Comparison of ENCODE assay signal across 25 cellular contexts in the genomic region with DNA sequence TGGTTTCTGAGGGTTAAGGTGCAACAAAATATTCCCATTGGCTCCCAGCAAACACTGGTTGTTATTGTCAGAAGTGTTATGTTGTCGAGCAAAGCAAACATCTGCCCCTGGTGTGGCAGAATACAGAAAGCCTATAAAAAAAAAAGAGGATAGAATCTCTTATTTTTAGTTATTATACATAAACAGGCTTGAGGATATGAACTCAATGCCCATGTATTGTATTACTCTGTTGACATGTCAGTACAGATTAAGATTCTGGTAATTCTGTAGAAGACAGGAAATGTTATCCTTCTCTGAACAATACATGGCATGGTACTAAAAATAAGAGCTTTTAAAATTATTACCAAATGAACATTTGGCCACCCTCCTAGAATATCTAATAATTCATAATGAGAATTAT.
"Had no signal": no experiment of that assay in that cellular context is flagged by ENCODE, and none has a peak within 500 bp of the region (broad histone marks: within the 10 kb centered on the region; RNA-seq: fewer than 3 reads in every experiment).

No MANE protein-coding gene starts in this region.

- H3K9me3 ChIP-seq: left lung, lower lobe of right lung, psoas muscle, right atrium auricular region, right lobe of liver, testis, thyroid gland, transverse colon, upper lobe of right lung had no signal

- DNase-seq: head of caudate nucleus; hypothalamus; immature natural killer cell; kidney; left colon; left lung; lower lobe of right lung; naive B cell; natural killer cell; nephron progenitor cell; occipital lobe; psoas muscle; right lobe of liver; stimulated activated CD4-positive, alpha-beta T cell treated with anti-CD3 and anti-CD28 coated beads, Interleukin-4, amount 100 ng/mL, for 24 hours; stimulated activated naive CD4-positive, alpha-beta T cell; testis; thyroid gland; transverse colon; upper lobe of right lung had no signal

- H2AFZ ChIP-seq: neural progenitor cell, parathyroid adenoma had no signal

- H3K27me3 ChIP-seq: left lung, neural progenitor cell, neutrophil, right atrium auricular region, right lobe of liver, testis, thyroid gland, transverse colon, upper lobe of right lung had no signal

- FAIRE-seq: islet of Langerhans, kidney, urothelium cell line had no signal

- H3K9ac ChIP-seq: neural progenitor cell, parathyroid adenoma had no signal

- H3K4me2 ChIP-seq: neural progenitor cell had no signal

- H3K4me1 ChIP-seq: left lung, lower lobe of right lung, neural progenitor cell, parathyroid adenoma, psoas muscle, right atrium auricular region, right lobe of liver, testis, thyroid gland, transverse colon, upper lobe of right lung had no signal

- H3K79me2 ChIP-seq: parathyroid adenoma had no signal

- H3K4me3 ChIP-seq: left lung, lower lobe of right lung, neural progenitor cell, psoas muscle, right atrium auricular region, right lobe of liver, testis, thyroid gland, transverse colon, upper lobe of right lung had no signal

- H3K27ac ChIP-seq: left lung, lower lobe of right lung, neural progenitor cell, neutrophil, parathyroid adenoma, psoas muscle, right atrium auricular region, right lobe of liver, testis, thyroid gland, transverse colon, upper lobe of right lung had no signal
